Comparison of ENCODE assay signal across 9 cellular contexts in genomic region chr18:34492652-34493051, GRCh38.
DNase-seq lines count a peak whose midpoint lies in the region; ATAC-seq, FAIRE-seq and TF ChIP-seq lines count a peak whose summit lies in the region.
"Had no signal": no experiment of that assay in that cellular context is flagged by ENCODE, and none has a peak within 500 bp of the region (broad histone marks: within the 10 kb centered on the region; RNA-seq: fewer than 3 reads in every experiment).

No MANE protein-coding gene starts in this region.

- no peaks in the 10 kb centered on the region for H3K9me3 ChIP-seq in breast epithelium
- H3K9me3 ChIP-seq in adrenal gland (replicated peaks in 1 of 3), result no peaks in the 10 kb centered on the region

- H3K4me1 ChIP-seq in breast epithelium, result no peaks in the 10 kb centered on the region
- H3K4me1 ChIP-seq in adrenal gland (replicated peaks in 1 of 2), result no peaks in the 10 kb centered on the region

- DNase-seq in COLO668 (lab: John Stamatoyannopoulos, UW; ENCODE audit: unreplicated experiment) (peak; percentile 21), NCI-H1092 treated with DMSO at 0.1 percent for 48 hours (lab: John Stamatoyannopoulos, UW) (peak; percentile 80), breast epithelium (ENCODE audit: low spot score in 2 of 2) (no peak), nephron progenitor cell (no peak), GM12892 (ENCODE audit: insufficient read length) (no peak), adrenal gland (no peak)

- TF ChIP-seq CTCF in breast epithelium (IDR thresholded peaks at IDR 0.05), result no peak
- TF ChIP-seq CTCF in nephron progenitor cell (IDR thresholded peaks at IDR 0.05), result no peak
- TF ChIP-seq CTCF in adrenal gland (IDR thresholded peaks at IDR 0.05), result no peak

- H3K9me3 Mint-ChIP-seq in nephron progenitor cell, result no peaks in the 10 kb centered on the region

- H3K27me3 Mint-ChIP-seq in nephron progenitor cell (ENCODE audit: low read depth, poor library complexity), result peaks cover 53% of the 10 kb centered on the region

- peak overlapping the region; percentile 84 for H3K4me3 Mint-ChIP-seq in nephron progenitor cell

- no peaks in the 10 kb centered on the region for H3K36me3 ChIP-seq in breast epithelium
- no peaks in the 10 kb centered on the region for H3K36me3 ChIP-seq in adrenal gland (replicated peaks in 1 of 2)

- H3K27ac Mint-ChIP-seq in nephron progenitor cell, result no peak overlapping the region

- H3K4me1 Mint-ChIP-seq in nephron progenitor cell, result peaks cover 9% of the 10 kb centered on the region

- TF ChIP-seq POLR2A in breast epithelium (IDR thresholded peaks at IDR 0.05) (no peak), GM12892 (IDR thresholded peaks at IDR 0.05; ENCODE audit: low read depth, low read length) (no peak), adrenal gland (IDR thresholded peaks at IDR 0.05) (no peak)

- ATAC-seq in HG02981 (IDR thresholded peaks at IDR 0.05; ENCODE audit: unreplicated experiment) (no peak), HG02870 (IDR thresholded peaks at IDR 0.05; ENCODE audit: unreplicated experiment) (no peak)
- ATAC-seq: HCT116 had no signal

- no peaks in the 10 kb centered on the region for H3K27me3 ChIP-seq in breast epithelium
- H3K27me3 ChIP-seq in adrenal gland, result peaks cover 8% of the 10 kb centered on the region

- H3K4me3 ChIP-seq in breast epithelium, result peak overlapping the region; percentile 48 to 71 (median 62)
- peak overlapping the region in 1 of 4 donors; percentile 46 for H3K4me3 ChIP-seq in adrenal gland

- intact Hi-C loops in breast epithelium (cut with DNase I; ENCODE audit: low total_unique reads) (no loop called here), adrenal gland (cut with DNase I) (no loop called here)

- H3K27ac ChIP-seq in breast epithelium (peak overlapping the region in 1 of 2 donors; percentile 92), adrenal gland (no peak overlapping the region)

- no peaks in the 10 kb centered on the region for H3K36me3 Mint-ChIP-seq in nephron progenitor cell (ENCODE audit: low read depth)

- no peak for FAIRE-seq in GM12892 (lab: Jason Lieb, UNC)

Comparison
In these comparisons a context has a peak if more than half of its experiments do, and no peak if none do; other contexts are left out.
1. DNase-seq: peak in COLO668 (single experiment) and NCI-H1092 treated with DMSO at 0.1 percent for 48 hours (single experiment); none in breast epithelium (0 of 2), nephron progenitor cell (single experiment), GM12892 (single experiment) and adrenal gland (0 of 7).